ENCODE assay signal across 13 cellular contexts in genomic region chr7:137820156-137820555, GRCh38. TPM values are rescaled to one million over a fixed set of nuclear protein-coding genes. Genes with fewer than 3 reads are reported as not detected.
DNase-seq lines count a peak whose midpoint lies in the region; ATAC-seq and TF ChIP-seq lines count a peak whose summit lies in the region.
"Had no signal": no experiment of that assay in that cellular context is flagged by ENCODE, and none has a peak within 500 bp of the region (broad histone marks: within the 10 kb centered on the region; RNA-seq: fewer than 3 reads in every experiment).

No MANE protein-coding gene starts in this region.

- TF ChIP-seq CTCF in nephron (IDR thresholded peaks at IDR 0.05; ENCODE audit: unreplicated experiment in 3 of 3), result no peak

- ATAC-seq in activated CD8-positive, alpha-beta memory T cell treated with anti-CD3 and anti-CD28 coated beads, Interleukin-2, amount 10 ng/mL, durations not matched to agents 7 days and 5 days, result no peak
- ATAC-seq in GM21360 (IDR thresholded peaks at IDR 0.05; ENCODE audit: unreplicated experiment), result no peak
- ATAC-seq: PC-3 had no signal

- peaks cover 34% of the 10 kb centered on the region for H3K4me1 Mint-ChIP-seq in nephron
- H3K4me1 Mint-ChIP-seq in activated CD8-positive, alpha-beta memory T cell treated with anti-CD3 and anti-CD28 coated beads, Interleukin-2, amount 10 ng/mL, durations not matched to agents 7 days and 5 days, result no peaks in the 10 kb centered on the region

- H3K27me3 ChIP-seq in HUES48 (ENCODE audit: control insufficient read depth, insufficient read depth, low read length) (no peaks in the 10 kb centered on the region), adipocyte (replicated peaks; ENCODE audit: control insufficient read depth, insufficient read depth, low read length) (no peaks in the 10 kb centered on the region)

- CTCF ChIA-PET in activated CD8-positive, alpha-beta memory T cell treated with anti-CD3 and anti-CD28 coated beads, Interleukin-2, amount 10 ng/mL, durations not matched to agents 7 days and 5 days (lab: Charles Lee), result no interaction called here

- H3K9me3 ChIP-seq in HUES48 (ENCODE audit: control insufficient read depth, insufficient read depth, low read length) (no peaks in the 10 kb centered on the region), adipocyte (ENCODE audit: control insufficient read depth, low read length) (no peaks in the 10 kb centered on the region)
- H3K9me3 ChIP-seq: HAP-1 had no signal

- peak overlapping the region in 2 of 3 experiments; percentile 58 to 75 for H3K27ac Mint-ChIP-seq in nephron
- no peak overlapping the region for H3K27ac Mint-ChIP-seq in activated CD8-positive, alpha-beta memory T cell treated with anti-CD3 and anti-CD28 coated beads, Interleukin-2, amount 10 ng/mL, durations not matched to agents 7 days and 5 days

- DNase-seq in Daoy (ENCODE audit: low read depth) (peak; percentile 2), adipocyte (ENCODE audit: low read depth) (no peak), NOMO-1 treated with dmso at 0.1 percent for 144 hours (lab: John Stamatoyannopoulos, UW; ENCODE audit: unreplicated experiment) (no peak), DMS114 treated with DMSO at 0.1 percent for 48 hours (lab: John Stamatoyannopoulos, UW; ENCODE audit: unreplicated experiment) (no peak)
- no peak for DNase-seq in activated CD8-positive, alpha-beta memory T cell treated with anti-CD3 and anti-CD28 coated beads, Interleukin-2, amount 10 ng/mL, durations not matched to agents 7 days and 5 days
- DNase-seq: activated naive CD4-positive, alpha-beta T cell; Kasumi-1; PC-3 had no signal

- H3K36me3 ChIP-seq in HUES48 (ENCODE audit: control insufficient read depth, insufficient read depth, low read length), result no peaks in the 10 kb centered on the region
- H3K36me3 ChIP-seq in adipocyte (ENCODE audit: control insufficient read depth, insufficient read depth, low read length, severe bottlenecking), result no peaks in the 10 kb centered on the region
- H3K36me3 ChIP-seq: HAP-1 had no signal

- peak overlapping the region in 1 of 3 experiments; percentile 18 for H3K4me3 Mint-ChIP-seq in nephron
- H3K4me3 Mint-ChIP-seq in activated CD8-positive, alpha-beta memory T cell treated with anti-CD3 and anti-CD28 coated beads, Interleukin-2, amount 10 ng/mL, durations not matched to agents 7 days and 5 days, result no peak overlapping the region

- H3K27me3 Mint-ChIP-seq in nephron (ENCODE audit: low read depth), result peaks cover 6% of the 10 kb centered on the region
- peaks cover 22% of the 10 kb centered on the region for H3K27me3 Mint-ChIP-seq in activated CD8-positive, alpha-beta memory T cell treated with anti-CD3 and anti-CD28 coated beads, Interleukin-2, amount 10 ng/mL, durations not matched to agents 7 days and 5 days

- peak overlapping the region; percentile 85 for H3K27ac ChIP-seq in HUES48 (ENCODE audit: low read depth, low read length)
- H3K27ac ChIP-seq: HL-60 had no signal

- peak overlapping the region; percentile 30; the same call in 1 of the 2 replicates for H3K4me3 ChIP-seq in HUES48 (ENCODE audit: low read depth, low read length)
- no peak overlapping the region for H3K4me3 ChIP-seq in adipocyte (ENCODE audit: low read length)
- H3K4me3 ChIP-seq: HAP-1 had no signal

- H3K9ac ChIP-seq in HUES48 (ENCODE audit: low read depth, low read length) (no peak overlapping the region), adipocyte (ENCODE audit: low read length) (peak overlapping the region; percentile 13)

- H3K9me3 Mint-ChIP-seq in nephron, result no peaks in the 10 kb centered on the region
- H3K9me3 Mint-ChIP-seq in activated CD8-positive, alpha-beta memory T cell treated with anti-CD3 and anti-CD28 coated beads, Interleukin-2, amount 10 ng/mL, durations not matched to agents 7 days and 5 days (ENCODE audit: low read depth), result no peaks in the 10 kb centered on the region

- peaks cover 29% of the 10 kb centered on the region for H3K4me1 ChIP-seq in HUES48 (ENCODE audit: control insufficient read depth, insufficient read depth, low read length)
- peaks cover 43% of the 10 kb centered on the region for H3K4me1 ChIP-seq in adipocyte (ENCODE audit: control insufficient read depth, insufficient read depth, low read length)
- H3K4me1 ChIP-seq: HAP-1 had no signal

- H3K36me3 Mint-ChIP-seq in nephron (ENCODE audit: low read depth), result no peaks in the 10 kb centered on the region
- no peaks in the 10 kb centered on the region for H3K36me3 Mint-ChIP-seq in activated CD8-positive, alpha-beta memory T cell treated with anti-CD3 and anti-CD28 coated beads, Interleukin-2, amount 10 ng/mL, durations not matched to agents 7 days and 5 days

RNA-seq across cellular contexts. Expression of gene DGKI, which starts 26.6 kb away (rescaled TPM):
- total RNA-seq in Daoy (2014; rRNA removed; shearing (Covaris generic)), result 26.1 and 29.9 TPM in 2 replicates
- total RNA-seq in activated CD8-positive, alpha-beta memory T cell treated with anti-CD3 and anti-CD28 coated beads, Interleukin-2, amount 10 ng/mL, durations not matched to agents 7 days and 5 days, result 1 to 10 TPM in 1 of 2 experiments, not detected in 1; 2.2 TPM
- total RNA-seq: PC-3 had no signal
